In genomic region chr14:76773956-76774355, GRCh38 we compare ENCODE assay signal across 1 cellular context.
TF ChIP-seq lines count a peak whose summit lies in the region.

No MANE protein-coding gene starts in this region.

TF ChIP-seq in IMR-90, 13 proteins besides CTCF, POLR2A, EP300 and RAD21:
- no peak for TF ChIP-seq MAZ (IDR thresholded peaks at IDR 0.05; ENCODE audit: borderline replicate concordance, low read depth, low read length)
- TF ChIP-seq CHD1 (IDR thresholded peaks at IDR 0.05; ENCODE audit: low read depth, low read length), result no peak
- TF ChIP-seq FOS (IDR thresholded peaks at IDR 0.05; ENCODE audit: low read depth, low read length), result no peak
- no peak for TF ChIP-seq CEBPB (IDR thresholded peaks at IDR 0.05; ENCODE audit: low read depth, low read length)
- TF ChIP-seq MXI1 (IDR thresholded peaks at IDR 0.05; ENCODE audit: borderline replicate concordance, low read depth, low read length), result no peak
- TF ChIP-seq RCOR1 (IDR thresholded peaks at IDR 0.05; ENCODE audit: insufficient replicate concordance, low read length), result no peak
- TF ChIP-seq RFX5 (IDR thresholded peaks at IDR 0.05; ENCODE audit: low read depth, low read length), result no peak
- TF ChIP-seq MAFK (IDR thresholded peaks at IDR 0.05; ENCODE audit: low read depth, low read length), result no peak
- no peak for TF ChIP-seq USF2 (IDR thresholded peaks at IDR 0.05; ENCODE audit: low read depth, low read length)
- TF ChIP-seq NFE2L2 (IDR thresholded peaks at IDR 0.05; ENCODE audit: low read depth, low read length), result no peak
- no peak for TF ChIP-seq ELK1 (IDR thresholded peaks at IDR 0.05; ENCODE audit: borderline replicate concordance, low read depth, low read length)
- TF ChIP-seq SMC3 (IDR thresholded peaks at IDR 0.05; ENCODE audit: low read depth, low read length), result no peak
- no peak for TF ChIP-seq BHLHE40 (IDR thresholded peaks at IDR 0.05; ENCODE audit: low read depth, low read length)
